Comparison of ENCODE assay signal across 9 cellular contexts in the genomic region with DNA sequence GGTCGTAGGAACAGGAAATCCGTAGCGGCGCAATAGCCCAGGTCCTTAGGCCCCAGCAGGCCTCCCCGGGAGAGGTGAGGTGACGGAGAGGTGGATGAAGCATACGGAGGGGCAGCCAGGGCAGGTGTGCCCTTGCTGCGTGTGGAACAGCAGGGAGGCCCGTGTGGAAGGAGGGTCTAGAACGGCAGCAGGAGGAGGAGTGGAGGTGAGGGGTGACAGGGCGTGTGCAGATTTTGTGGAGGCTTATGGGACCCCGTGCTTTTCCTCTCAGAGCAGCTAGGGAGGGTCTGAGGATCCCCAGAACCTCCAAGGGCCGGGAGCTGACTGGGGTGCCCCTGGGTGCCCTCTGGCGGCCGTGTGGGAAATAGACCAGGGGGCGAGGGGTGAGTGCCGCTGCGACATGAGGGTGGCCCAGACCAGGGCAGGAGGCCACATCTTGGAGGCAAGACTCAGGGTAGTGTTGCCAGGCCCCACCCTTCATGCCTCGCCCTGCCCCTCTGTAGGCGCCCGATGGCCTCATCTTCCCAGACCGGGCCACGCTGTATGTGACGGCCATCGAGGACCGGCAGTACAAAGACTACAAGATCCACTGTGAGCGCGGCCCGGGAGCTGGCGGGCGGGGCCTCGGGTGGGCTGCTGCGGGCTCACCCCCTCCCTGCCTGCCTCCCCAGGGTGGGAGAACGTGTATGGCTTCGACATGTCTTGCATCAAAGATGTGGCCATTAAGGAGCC. TPM values are rescaled to one million over a fixed set of nuclear protein-coding genes. Genes with fewer than 3 reads are reported as not detected.
DNase-seq lines count a peak whose midpoint lies in the region; ATAC-seq and TF ChIP-seq lines count a peak whose summit lies in the region.
"Had no signal": no experiment of that assay in that cellular context is flagged by ENCODE, and none has a peak within 500 bp of the region (broad histone marks: within the 10 kb centered on the region; RNA-seq: fewer than 3 reads in every experiment).

No MANE protein-coding gene starts in this region.

- peaks cover 0 to 2% of the 10 kb centered on the region in 2 donors for H3K27me3 ChIP-seq in Peyer's patch

- H3K36me3 ChIP-seq in Peyer's patch: peaks cover 0 to 70% (median 0%) of the 10 kb centered on the region in 3 donors

- peaks cover 0 to 22% (median 11%) of the 10 kb centered on the region in 4 donors for H3K4me1 ChIP-seq in Peyer's patch

- no peak for TF ChIP-seq POLR2A in Peyer's patch (IDR thresholded peaks at IDR 0.05)

- ATAC-seq in GM21576 (IDR thresholded peaks at IDR 0.05; ENCODE audit: unreplicated experiment): no peak
- ATAC-seq in GM21367 (IDR thresholded peaks at IDR 0.05; ENCODE audit: unreplicated experiment): no peak
- ATAC-seq in GM18870 (IDR thresholded peaks at IDR 0.05; ENCODE audit: unreplicated experiment): no peak
- ATAC-seq: sciatic nerve had no signal

- DNase-seq in GM10266 (ENCODE audit: extremely low spot score) (peak; percentile 70), Peyer's patch (no peak), fibroblast of villous mesenchyme (ENCODE audit: low read depth) (no peak), medulla oblongata (ENCODE audit: extremely low spot score) (no peak)

- H3K27ac ChIP-seq in 22Rv1 (peak overlapping the region; percentile 23; the same call in 1 of the 2 replicates), Peyer's patch (no peak overlapping the region)

- peak; percentile 77 for TF ChIP-seq CTCF in 22Rv1 (IDR thresholded peaks at IDR 0.05)
- TF ChIP-seq CTCF in GM10266 (IDR thresholded peaks at IDR 0.05; ENCODE audit: control insufficient read depth, insufficient read depth, low read depth, missing control alignments): peak; percentile 51
- TF ChIP-seq CTCF in Peyer's patch (IDR thresholded peaks at IDR 0.05): peak in 5 of 6 experiments; percentile 39 to 52 (median 49)
- peak; percentile 44 for TF ChIP-seq CTCF in fibroblast of villous mesenchyme (IDR thresholded peaks at IDR 0.05; ENCODE audit: insufficient read depth, low read depth, low read length)

- no peak overlapping the region for H3K4me3 ChIP-seq in Peyer's patch
- H3K4me3 ChIP-seq in fibroblast of villous mesenchyme (ENCODE audit: low read depth, low read length): no peak overlapping the region

- no peaks in the 10 kb centered on the region for H3K9me3 ChIP-seq in Peyer's patch

RNA-seq across cellular contexts. Expression of a gene that starts 5.0 kb away (rescaled TPM):
- total RNA-seq in Peyer's patch: 1 to 10 TPM in 2 of 4 donors, not detected in 2; 4.4 to 9.1 TPM
- total RNA-seq in fibroblast of villous mesenchyme: under 0.01 and 0.32 TPM in 2 replicates

RNA-seq across cellular contexts. Expression of a gene that starts 6.5 kb away (rescaled TPM):
- total RNA-seq in Peyer's patch (10 to 100 TPM in 1 of 4 donors, 1 to 10 TPM in 2, not detected in 1; 3.0 to 12.4 (median 5.6) TPM), fibroblast of villous mesenchyme (20.0 and 32.0 TPM in 2 replicates)

RNA-seq across cellular contexts. Expression of a gene that starts 7.3 kb away (rescaled TPM):
- total RNA-seq in Peyer's patch: 100 to 1,000 TPM in 1 of 4 donors, 10 to 100 TPM in 3; 46.9 to 185 (median 80.0) TPM
- 258 and 341 TPM in 2 replicates for total RNA-seq in fibroblast of villous mesenchyme

RNA-seq across cellular contexts. Expression of a gene that starts 18.7 kb away (rescaled TPM):
- 10 to 100 TPM in 3 of 4 donors, 1 to 10 TPM in 1; 5.3 to 28.9 (median 12.2) TPM for total RNA-seq in Peyer's patch
- total RNA-seq in fibroblast of villous mesenchyme: 4.7 and 6.8 TPM in 2 replicates

RNA-seq across cellular contexts. Expression of a gene that starts 18.8 kb away (rescaled TPM):
- 100 to 1,000 TPM in 3 of 4 donors, 10 to 100 TPM in 1; 98.6 to 131 (median 120) TPM for total RNA-seq in Peyer's patch
- 49.9 and 66.5 TPM in 2 replicates for total RNA-seq in fibroblast of villous mesenchyme
